Comparison of ENCODE assay signal across 13 cellular contexts in the genomic region with DNA sequence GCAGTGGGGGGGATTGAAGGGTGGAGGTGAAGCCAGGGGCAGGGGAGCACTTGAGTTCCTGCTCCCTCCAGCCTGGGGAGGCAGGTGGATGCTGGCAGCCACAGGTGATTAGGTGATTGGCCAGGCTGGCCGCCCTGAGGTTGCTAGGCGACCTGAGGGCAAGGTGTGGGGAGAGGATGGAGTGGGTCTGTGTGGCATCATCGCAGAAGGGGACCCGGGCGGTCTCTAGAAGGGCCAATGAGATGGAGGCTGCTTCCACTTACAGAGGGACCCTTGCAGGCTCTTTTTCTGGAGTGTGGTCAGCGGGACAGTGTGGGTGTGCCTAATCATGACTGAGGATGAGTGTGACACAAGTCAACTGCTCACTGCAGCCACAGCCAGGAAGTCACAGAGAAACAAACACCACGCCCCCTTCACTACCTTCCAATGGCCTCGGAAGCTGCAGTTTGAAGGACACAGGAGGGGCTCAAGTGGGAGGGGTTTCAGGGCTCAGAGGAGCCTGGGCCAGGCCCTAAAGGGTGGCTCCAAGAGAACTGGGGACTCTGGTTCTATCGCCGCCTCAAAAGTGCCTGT.
DNase-seq lines count a peak whose midpoint lies in the region; ATAC-seq, FAIRE-seq and TF ChIP-seq lines count a peak whose summit lies in the region.
"Had no signal": no experiment of that assay in that cellular context is flagged by ENCODE, and none has a peak within 500 bp of the region (broad histone marks: within the 10 kb centered on the region; RNA-seq: fewer than 3 reads in every experiment).

No MANE protein-coding gene starts in this region.

- no peaks in the 10 kb centered on the region for H3K9me3 Mint-ChIP-seq in stimulated activated naive CD8-positive, alpha-beta T cell treated with anti-CD3 and anti-CD28 coated beads, Interleukin-15, amount 100 ng/mL, for 72 hours
- peaks cover 0 to 6% (median 0%) of the 10 kb centered on the region in 5 experiments for H3K9me3 Mint-ChIP-seq in brain
- H3K9me3 Mint-ChIP-seq: activated naive CD8-positive, alpha-beta T cell treated with anti-CD3 and anti-CD28 coated beads, Interleukin-2, amount 10 ng/mL, durations not matched to agents 7 days and 5 days had no signal

- TF ChIP-seq CTCF in brain (conservative IDR thresholded peaks at IDR 0.05): no peak

- peak overlapping the region; percentile 28 to 69 for H3K27ac Mint-ChIP-seq in stimulated activated naive CD8-positive, alpha-beta T cell treated with anti-CD3 and anti-CD28 coated beads, Interleukin-15, amount 100 ng/mL, for 72 hours
- H3K27ac Mint-ChIP-seq in brain: peak overlapping the region in 4 of 5 experiments; percentile 82 to 94 (median 90)
- H3K27ac Mint-ChIP-seq: activated naive CD8-positive, alpha-beta T cell treated with anti-CD3 and anti-CD28 coated beads, Interleukin-2, amount 10 ng/mL, durations not matched to agents 7 days and 5 days had no signal

- DNase-seq in stimulated activated naive CD8-positive, alpha-beta T cell treated with anti-CD3 and anti-CD28 coated beads, Interleukin-15, amount 100 ng/mL, for 72 hours: no peak
- DNase-seq in stimulated activated naive CD8-positive, alpha-beta T cell treated with anti-CD3 and anti-CD28 coated beads, Interleukin-15, Interleukin-2, amounts not matched to agents 100 U/mL and 50 U/mL, for 24 hours: no peak
- DNase-seq in NCI-H146 (lab: John Stamatoyannopoulos, UW): peak; percentile 62
- no peak for DNase-seq in urothelium cell line (ENCODE audit: low spot score)
- DNase-seq in NK-92 (lab: John Stamatoyannopoulos, UW; ENCODE audit: unreplicated experiment): no peak
- DNase-seq: activated CD4-positive, CD25-positive, alpha-beta regulatory T cell; activated naive CD8-positive, alpha-beta T cell treated with anti-CD3 and anti-CD28 coated beads, Interleukin-2, amount 10 ng/mL, durations not matched to agents 7 days and 5 days; caudate nucleus; NCI-H2029 treated with DMSO at 0.1 percent for 48 hours; stimulated activated CD4-positive, alpha-beta T cell treated with anti-CD3 and anti-CD28 coated beads, Interleukin-4, amount 100 ng/mL, for 1 hour had no signal

- peaks cover 8% of the 10 kb centered on the region for H3K4me1 Mint-ChIP-seq in stimulated activated naive CD8-positive, alpha-beta T cell treated with anti-CD3 and anti-CD28 coated beads, Interleukin-15, amount 100 ng/mL, for 72 hours
- peaks cover 83% of the 10 kb centered on the region for H3K4me1 Mint-ChIP-seq in brain

- no peak overlapping the region for H3K4me3 Mint-ChIP-seq in stimulated activated naive CD8-positive, alpha-beta T cell treated with anti-CD3 and anti-CD28 coated beads, Interleukin-15, amount 100 ng/mL, for 72 hours
- peak overlapping the region in 1 of 5 experiments; percentile 13 for H3K4me3 Mint-ChIP-seq in brain
- H3K4me3 Mint-ChIP-seq: activated naive CD8-positive, alpha-beta T cell treated with anti-CD3 and anti-CD28 coated beads, Interleukin-2, amount 10 ng/mL, durations not matched to agents 7 days and 5 days had no signal

- H3K27me3 Mint-ChIP-seq in stimulated activated naive CD8-positive, alpha-beta T cell treated with anti-CD3 and anti-CD28 coated beads, Interleukin-15, amount 100 ng/mL, for 72 hours: no peaks in the 10 kb centered on the region
- peaks cover 12% of the 10 kb centered on the region for H3K27me3 Mint-ChIP-seq in brain
- H3K27me3 Mint-ChIP-seq: activated naive CD8-positive, alpha-beta T cell treated with anti-CD3 and anti-CD28 coated beads, Interleukin-2, amount 10 ng/mL, durations not matched to agents 7 days and 5 days had no signal

- peak; percentile 17 for FAIRE-seq in urothelium cell line (lab: Jason Lieb, UNC)

- H3K36me3 Mint-ChIP-seq in brain: no peaks in the 10 kb centered on the region
- H3K36me3 Mint-ChIP-seq: activated naive CD8-positive, alpha-beta T cell treated with anti-CD3 and anti-CD28 coated beads, Interleukin-2, amount 10 ng/mL, durations not matched to agents 7 days and 5 days had no signal

- ATAC-seq in stimulated activated naive CD8-positive, alpha-beta T cell treated with anti-CD3 and anti-CD28 coated beads, Interleukin-15, amount 100 ng/mL, for 72 hours: no peak
- ATAC-seq in stimulated activated naive CD8-positive, alpha-beta T cell treated with anti-CD3 and anti-CD28 coated beads, Interleukin-15, Interleukin-2, amounts not matched to agents 100 U/mL and 50 U/mL, for 24 hours: no peak
- ATAC-seq in HG03135 (IDR thresholded peaks at IDR 0.05; ENCODE audit: unreplicated experiment): no peak
- ATAC-seq in HG03432 (IDR thresholded peaks at IDR 0.05; ENCODE audit: unreplicated experiment): no peak
